ENCODE assay signal across 19 cellular contexts in the genomic region with DNA sequence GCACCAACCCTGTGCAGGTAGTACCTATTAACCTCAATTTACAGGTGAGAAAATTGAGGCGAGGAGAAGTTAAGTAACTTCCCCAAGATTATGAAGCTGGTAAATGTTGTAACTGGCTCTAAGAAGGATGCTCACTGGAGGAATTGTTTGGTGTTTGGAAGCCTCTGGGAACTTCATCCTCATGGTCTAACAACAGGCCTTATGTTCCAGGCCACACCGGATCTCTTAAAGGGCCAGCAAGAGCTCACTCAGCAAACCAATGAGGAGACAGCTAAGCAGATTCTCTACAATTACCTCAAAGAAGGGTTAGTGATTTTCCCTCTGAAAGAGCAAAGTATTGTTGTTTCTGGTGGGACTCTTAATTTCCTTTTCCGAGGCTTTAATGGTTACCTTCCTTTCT.
DNase-seq lines count a peak whose midpoint lies in the region; ATAC-seq and TF ChIP-seq lines count a peak whose summit lies in the region.
"Had no signal": no experiment of that assay in that cellular context is flagged by ENCODE, and none has a peak within 500 bp of the region (broad histone marks: within the 10 kb centered on the region; RNA-seq: fewer than 3 reads in every experiment).

No MANE protein-coding gene starts in this region.

- H2AFZ ChIP-seq in Karpas-422 (ENCODE audit: low read length): no peak overlapping the region

- no peak overlapping the region for H3K4me3 Mint-ChIP-seq in activated CD4-positive, alpha-beta memory T cell treated with anti-CD3 and anti-CD28 coated beads for 36 hours
- H3K4me3 Mint-ChIP-seq: B cell had no signal

- TF ChIP-seq CTCF in body of pancreas (IDR thresholded peaks at IDR 0.05) (no peak), A673 (conservative IDR thresholded peaks at IDR 0.05; ENCODE audit: low read depth, low read length) (no peak)

- no peaks in the 10 kb centered on the region for H3K9me2 ChIP-seq in Karpas-422 (replicated peaks; ENCODE audit: insufficient read depth, low read length)

- TF ChIP-seq POLR2A in body of pancreas (IDR thresholded peaks at IDR 0.05): no peak

- CTCF ChIA-PET in activated CD4-positive, alpha-beta memory T cell treated with anti-CD3 and anti-CD28 coated beads for 36 hours (lab: Charles Lee): interaction anchor here (0.6 to 1.7 kb wide), 2 partner anchors 16 to 89 kb away, joined by 3 read pairs; no protein-coding TSS in a partner anchor
- CTCF ChIA-PET in A673 (lab: Charles Lee): no interaction called here

- H3K27me3 ChIP-seq in SJCRH30: no peaks in the 10 kb centered on the region
- H3K27me3 ChIP-seq in body of pancreas: no peaks in the 10 kb centered on the region
- H3K27me3 ChIP-seq in A673 (replicated peaks; ENCODE audit: insufficient read depth, low read depth, low read length, poor library complexity): no peaks in the 10 kb centered on the region
- no peaks in the 10 kb centered on the region for H3K27me3 ChIP-seq in Karpas-422 (ENCODE audit: low read length)
- H3K27me3 ChIP-seq: SJSA1 had no signal

- no peaks in the 10 kb centered on the region for H3K9me3 ChIP-seq in SJCRH30 (replicated peaks)
- no peaks in the 10 kb centered on the region for H3K9me3 ChIP-seq in body of pancreas
- H3K9me3 ChIP-seq in A673 (ENCODE audit: low read depth, low read length, poor library complexity, severe bottlenecking): no peaks in the 10 kb centered on the region
- no peaks in the 10 kb centered on the region for H3K9me3 ChIP-seq in Karpas-422 (ENCODE audit: low read length)
- H3K9me3 ChIP-seq: SJSA1 had no signal

- DNase-seq in SJCRH30: peak; percentile 20 to 47
- no peak for DNase-seq in body of pancreas
- DNase-seq in medulla oblongata (ENCODE audit: extremely low spot score): peak; percentile 58
- no peak for DNase-seq in sciatic nerve (ENCODE audit: low spot score)
- DNase-seq in GDM1 (lab: John Stamatoyannopoulos, UW): no peak
- DNase-seq in activated CD4-positive, alpha-beta memory T cell treated with anti-CD3 and anti-CD28 coated beads for 36 hours: no peak
- no peak for DNase-seq in A673 (ENCODE audit: low spot score)
- DNase-seq in Karpas-422: no peak
- DNase-seq: DMS153; NCI-H1092 treated with DMSO at 0.1 percent for 48 hours; NCI-H1694; NCI-H345; NCI-H69; NK-92 treated with Interleukin-12 subunit alpha and Interleukin-12 subunit beta, amount 100 ng/mL, for 24 hours had no signal

- intact Hi-C loops in body of pancreas (cut with DNase I): loop anchor here (10.0 kb wide), 1 partner anchor 55 kb away; no protein-coding TSS in a partner anchor
- intact Hi-C loops in sciatic nerve (cut with DNase I): no loop called here
- intact Hi-C loops in activated CD4-positive, alpha-beta memory T cell treated with anti-CD3 and anti-CD28 coated beads for 36 hours (cut with micrococcal nuclease): no loop called here
- intact Hi-C loops in A673 (cut with micrococcal nuclease; ENCODE audit: unreplicated experiment): no loop called here

- H3K36me3 Mint-ChIP-seq in activated CD4-positive, alpha-beta memory T cell treated with anti-CD3 and anti-CD28 coated beads for 36 hours: no peaks in the 10 kb centered on the region

- H3K4me3 ChIP-seq in SJCRH30 (no peak overlapping the region), body of pancreas (no peak overlapping the region), A673 (ENCODE audit: low read depth, low read length, poor library complexity, severe bottlenecking) (no peak overlapping the region), Karpas-422 (ENCODE audit: low read length) (no peak overlapping the region)
- H3K4me3 ChIP-seq: GM12878, K562, SJSA1 had no signal

- POLR2A ChIA-PET in activated CD4-positive, alpha-beta memory T cell treated with anti-CD3 and anti-CD28 coated beads for 36 hours (lab: Charles Lee): no interaction called here
- POLR2A ChIA-PET in A673 (lab: Charles Lee; ENCODE audit: low non-redundant PET): no interaction called here

- H3K27me3 Mint-ChIP-seq in activated CD4-positive, alpha-beta memory T cell treated with anti-CD3 and anti-CD28 coated beads for 36 hours: peaks cover 2% of the 10 kb centered on the region

- no peaks in the 10 kb centered on the region for H4K20me1 ChIP-seq in Karpas-422 (ENCODE audit: insufficient read depth, low read depth, low read length)

- no peaks in the 10 kb centered on the region for H3K9me3 Mint-ChIP-seq in activated CD4-positive, alpha-beta memory T cell treated with anti-CD3 and anti-CD28 coated beads for 36 hours

- H3K4me1 Mint-ChIP-seq in activated CD4-positive, alpha-beta memory T cell treated with anti-CD3 and anti-CD28 coated beads for 36 hours (ENCODE audit: low read depth): no peaks in the 10 kb centered on the region

- no peak overlapping the region for H3K4me2 ChIP-seq in Karpas-422 (ENCODE audit: low read depth, low read length, poor library complexity, severe bottlenecking)

- no peak overlapping the region for H3K9ac ChIP-seq in Karpas-422 (ENCODE audit: low read length)

- no peaks in the 10 kb centered on the region for H3K79me2 ChIP-seq in Karpas-422 (ENCODE audit: low read length)

- H3K36me3 ChIP-seq in SJCRH30: no peaks in the 10 kb centered on the region
- H3K36me3 ChIP-seq in body of pancreas (replicated peaks in 1 of 2; ENCODE audit: insufficient read depth in 1 of 2, low read depth in 2 of 2): peaks cover 0 to 2% of the 10 kb centered on the region in 2 donors
- no peaks in the 10 kb centered on the region for H3K36me3 ChIP-seq in A673 (ENCODE audit: insufficient read depth, low read length, poor library complexity, severe bottlenecking)
- no peaks in the 10 kb centered on the region for H3K36me3 ChIP-seq in Karpas-422 (ENCODE audit: insufficient read depth, low read length)
- H3K36me3 ChIP-seq: SJSA1 had no signal

- ATAC-seq in body of pancreas (no peak), sciatic nerve (peak; percentile 57)
- ATAC-seq: GM12878 had no signal

- WGBS in body of pancreas, 2 donors: 87 to 91% methylated on average over 3 of the region's 3 CpGs

- BruUV-seq in A673 (replicated peaks; lab: Mats Ljungman, UMichigan): no TSS peak

- H3K4me1 ChIP-seq in SJCRH30 (peaks cover 34% of the 10 kb centered on the region), body of pancreas (peaks cover 15% of the 10 kb centered on the region), A673 (ENCODE audit: insufficient read depth, low read length, poor library complexity, severe bottlenecking) (peaks cover 1% of the 10 kb centered on the region), Karpas-422 (ENCODE audit: low read length) (no peaks in the 10 kb centered on the region)

- H3K27ac ChIP-seq in SJCRH30 (peak overlapping the region; percentile 20), body of pancreas (peak overlapping the region; percentile 20 to 67 (median 30)), A673 (ENCODE audit: low read depth, low read length, poor library complexity, severe bottlenecking) (no peak overlapping the region), Karpas-422 (ENCODE audit: low read length) (no peak overlapping the region)
- H3K27ac ChIP-seq: RWPE1, SJSA1 had no signal

- H3K27ac Mint-ChIP-seq in activated CD4-positive, alpha-beta memory T cell treated with anti-CD3 and anti-CD28 coated beads for 36 hours: no peak overlapping the region
- H3K27ac Mint-ChIP-seq: B cell had no signal

Comparison
In these comparisons a context has a peak if more than half of its experiments do, and no peak if none do; other contexts are left out.
1. DNase-seq: peak in SJCRH30 (2 of 2) and medulla oblongata (single experiment); none in body of pancreas (0 of 4), sciatic nerve (single experiment), GDM1 (single experiment), activated CD4-positive, alpha-beta memory T cell treated with anti-CD3 and anti-CD28 coated beads for 36 hours (single experiment), A673 (single experiment) and Karpas-422 (single experiment).
2. H3K27ac ChIP-seq: peak in SJCRH30 (single experiment) and body of pancreas (4 of 4); none in A673 (single experiment) and Karpas-422 (single experiment).